17 cellular contexts compared by ENCODE assay signal in the genomic region with DNA sequence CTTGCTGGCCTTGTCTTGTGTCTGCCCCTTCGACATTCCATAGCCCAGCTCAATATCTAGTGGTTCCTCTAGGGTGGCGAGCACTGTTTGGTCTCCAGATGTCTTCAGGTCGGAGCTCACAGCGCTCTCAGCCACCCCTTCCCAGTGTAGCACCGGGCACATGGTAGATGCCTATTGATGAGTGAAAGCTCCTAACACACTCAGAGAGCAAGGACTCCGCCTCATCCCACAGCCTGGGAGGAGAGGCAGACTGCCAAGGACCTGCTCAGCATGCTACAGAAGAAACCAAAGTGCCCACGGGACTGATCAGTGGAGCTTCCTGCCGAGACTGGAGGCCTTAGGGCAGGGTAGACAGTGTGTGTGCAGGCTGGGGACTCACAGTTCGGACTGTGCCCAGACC. TPM values are rescaled to one million over a fixed set of nuclear protein-coding genes. Genes with fewer than 3 reads are reported as not detected.
DNase-seq lines count a peak whose midpoint lies in the region; ATAC-seq and TF ChIP-seq lines count a peak whose summit lies in the region.
"Had no signal": no experiment of that assay in that cellular context is flagged by ENCODE, and none has a peak within 500 bp of the region (broad histone marks: within the 10 kb centered on the region; RNA-seq: fewer than 3 reads in every experiment).

No MANE protein-coding gene starts in this region.

- H3K36me3 ChIP-seq in esophagus squamous epithelium: peaks cover 0 to 29% (median 0%) of the 10 kb centered on the region in 3 donors
- H3K36me3 ChIP-seq: esophagus muscularis mucosa, SJSA1 had no signal

- no peaks in the 10 kb centered on the region for H3K9me3 Mint-ChIP-seq in brain
- H3K9me3 Mint-ChIP-seq: activated B cell treated with CpG ODN at 0.5 μM for 24 hours; activated T-cell treated with anti-CD3 and anti-CD28 coated beads, Interleukin-2, amount 50 U/mL, for 72 hours; immature natural killer cell had no signal

- no peaks in the 10 kb centered on the region for H3K9me3 ChIP-seq in esophagus squamous epithelium
- H3K9me3 ChIP-seq: esophagus muscularis mucosa, right lobe of liver, SJSA1 had no signal

- peaks cover 36% of the 10 kb centered on the region for H3K4me1 Mint-ChIP-seq in brain
- H3K4me1 Mint-ChIP-seq: activated B cell treated with CpG ODN at 0.5 μM for 24 hours; CD4-positive, CD25-positive, alpha-beta regulatory T cell; immature natural killer cell had no signal

- DNase-seq in DMS 273 treated with DMSO at 0.1 percent for 48 hours (lab: John Stamatoyannopoulos, UW) (peak; percentile 79), NCI-H2029 (lab: John Stamatoyannopoulos, UW) (peak; percentile 69), left lobe of liver (ENCODE audit: low spot score) (no peak), NOMO-1 (lab: John Stamatoyannopoulos, UW; ENCODE audit: unreplicated experiment in 2 of 2) (no peak), esophagus squamous epithelium (lab: John Stamatoyannopoulos, UW) (no peak)
- DNase-seq: activated B cell treated with CpG ODN at 0.5 μM for 24 hours; activated T-cell treated with anti-CD3 and anti-CD28 coated beads, Interleukin-2, amount 50 U/mL, for 72 hours; CD4-positive, CD25-positive, alpha-beta regulatory T cell; immature natural killer cell had no signal

- no peak overlapping the region for H3K4me3 Mint-ChIP-seq in brain
- H3K4me3 Mint-ChIP-seq: activated B cell treated with CpG ODN at 0.5 μM for 24 hours; activated T-cell treated with anti-CD3 and anti-CD28 coated beads, Interleukin-2, amount 50 U/mL, for 72 hours; immature natural killer cell had no signal

- 25 to 56% methylated on average over 4 to 7 of the region's 9 CpGs for WGBS in esophagus squamous epithelium, 2 donors

- peaks cover 2% of the 10 kb centered on the region for H3K27me3 Mint-ChIP-seq in brain
- H3K27me3 Mint-ChIP-seq: CD4-positive, CD25-positive, alpha-beta regulatory T cell had no signal

- TF ChIP-seq POLR2A in esophagus squamous epithelium (IDR thresholded peaks at IDR 0.05): no peak

- H3K27ac ChIP-seq in esophagus squamous epithelium: no peak overlapping the region
- H3K27ac ChIP-seq: esophagus muscularis mucosa, HL-60, SJSA1 had no signal

- no peak for TF ChIP-seq CTCF in brain (conservative IDR thresholded peaks at IDR 0.05)
- TF ChIP-seq CTCF in esophagus squamous epithelium (IDR thresholded peaks at IDR 0.05): no peak

- no peaks in the 10 kb centered on the region for H3K4me1 ChIP-seq in esophagus squamous epithelium
- H3K4me1 ChIP-seq: SJSA1 had no signal

- ATAC-seq in left lobe of liver (peak; percentile 0), GM18502 (IDR thresholded peaks at IDR 0.05; ENCODE audit: poor library complexity, unreplicated experiment) (no peak), HG03460 (IDR thresholded peaks at IDR 0.05; ENCODE audit: unreplicated experiment) (no peak)
- ATAC-seq: activated T-cell treated with anti-CD3 and anti-CD28 coated beads, Interleukin-2, amount 50 U/mL, for 72 hours had no signal

- H3K27me3 ChIP-seq in esophagus squamous epithelium: no peaks in the 10 kb centered on the region
- H3K27me3 ChIP-seq: esophagus muscularis mucosa, right lobe of liver, SJSA1 had no signal

- no peaks in the 10 kb centered on the region for H3K36me3 Mint-ChIP-seq in brain
- H3K36me3 Mint-ChIP-seq: CD4-positive, CD25-positive, alpha-beta regulatory T cell; immature natural killer cell had no signal

- H3K27ac Mint-ChIP-seq in brain: peak overlapping the region in 4 of 5 experiments; percentile 21 to 94 (median 62)
- H3K27ac Mint-ChIP-seq: activated B cell treated with CpG ODN at 0.5 μM for 24 hours; activated T-cell treated with anti-CD3 and anti-CD28 coated beads, Interleukin-2, amount 50 U/mL, for 72 hours; CD4-positive, CD25-positive, alpha-beta regulatory T cell; immature natural killer cell had no signal

- intact Hi-C loops in esophagus squamous epithelium (cut with DNase I): no loop called here

- H3K4me3 ChIP-seq in esophagus squamous epithelium: no peak overlapping the region
- H3K4me3 ChIP-seq: esophagus muscularis mucosa, right lobe of liver, SJSA1 had no signal

RNA-seq across cellular contexts. Expression of a gene that starts 10.9 kb away (rescaled TPM):
- not detected for polyA plus RNA-seq in brain (ENCODE audit: insufficient read depth, low read depth, low replicate concordance)
- total RNA-seq in left lobe of liver (31.6 TPM), esophagus squamous epithelium (10 to 100 TPM in 1 of 4 donors, 1 to 10 TPM in 3; 6.5 to 21.4 (median 7.0) TPM)
- total RNA-seq: activated B cell treated with CpG ODN at 0.5 μM for 24 hours; activated T-cell treated with anti-CD3 and anti-CD28 coated beads, Interleukin-2, amount 50 U/mL, for 72 hours; CD4-positive, CD25-positive, alpha-beta regulatory T cell; subcutaneous adipose tissue had no signal
- polyA plus RNA-seq: CD4-positive, CD25-positive, alpha-beta regulatory T cell; immature natural killer cell had no signal

RNA-seq across cellular contexts. Expression of a gene that starts 51.5 kb away (rescaled TPM):
- polyA plus RNA-seq in brain (ENCODE audit: insufficient read depth, low read depth, low replicate concordance): 0.08 TPM
- not detected for total RNA-seq in left lobe of liver
- total RNA-seq in esophagus squamous epithelium: not detected
- total RNA-seq: activated B cell treated with CpG ODN at 0.5 μM for 24 hours; activated T-cell treated with anti-CD3 and anti-CD28 coated beads, Interleukin-2, amount 50 U/mL, for 72 hours; CD4-positive, CD25-positive, alpha-beta regulatory T cell; esophagus muscularis mucosa; right lobe of liver; SJSA1; subcutaneous adipose tissue had no signal
- polyA plus RNA-seq: CD4-positive, CD25-positive, alpha-beta regulatory T cell; immature natural killer cell had no signal

Comparison
In these comparisons a context has a peak if more than half of its experiments do, and no peak if none do; other contexts are left out.
1. DNase-seq: peak in DMS 273 treated with DMSO at 0.1 percent for 48 hours (single experiment) and NCI-H2029 (single experiment); none in left lobe of liver (single experiment), NOMO-1 (0 of 2) and esophagus squamous epithelium (single experiment).